In the genomic region with DNA sequence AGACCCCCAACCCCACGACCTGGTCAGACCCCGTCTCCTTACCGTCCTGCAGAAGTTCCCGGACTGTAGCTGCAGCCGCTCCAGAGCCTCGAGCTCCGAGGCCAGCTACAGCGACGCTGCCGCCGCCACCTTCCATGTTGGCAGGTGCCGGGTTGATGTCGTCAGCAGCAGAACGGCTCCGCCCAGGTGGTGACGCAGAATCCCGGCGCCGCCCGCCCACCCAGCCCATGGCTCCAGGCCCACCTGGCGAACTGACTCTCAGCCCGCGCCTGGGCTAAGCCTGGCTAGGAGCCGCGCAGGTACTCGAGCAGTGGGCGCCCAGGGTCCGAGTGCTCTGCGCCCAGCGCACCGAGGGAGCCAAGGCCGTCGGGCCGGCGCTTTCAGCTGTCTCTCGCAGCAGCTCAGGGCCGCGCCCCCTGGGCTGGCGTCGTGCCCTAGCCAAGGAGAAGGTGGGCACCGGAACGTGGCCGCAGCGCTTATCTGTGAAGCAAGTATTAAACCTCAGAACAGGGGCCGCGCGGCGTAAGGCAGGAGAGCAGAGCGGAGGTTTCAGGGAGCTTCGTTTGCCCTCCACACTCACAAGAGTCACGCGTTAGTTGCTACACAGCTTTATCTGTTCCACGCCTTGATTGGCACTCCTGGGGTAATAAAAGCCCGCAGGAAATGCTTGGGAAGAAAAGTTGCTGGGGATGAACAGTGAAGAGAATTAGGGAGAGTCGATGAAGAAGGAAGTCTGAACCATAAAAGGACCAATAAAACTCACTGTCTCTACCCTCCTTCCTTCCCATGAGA, we compare ENCODE assay signal across 8 cellular contexts. TPM values are rescaled to one million over a fixed set of nuclear protein-coding genes. Genes with fewer than 3 reads are reported as not detected.
DNase-seq lines count a peak whose midpoint lies in the region; ATAC-seq and TF ChIP-seq lines count a peak whose summit lies in the region.

A gene (minus strand): TSS at position 160 of the 792 bp plus-strand sequence. CDS start 24 bp downstream, at position 136.
A gene with protein sequence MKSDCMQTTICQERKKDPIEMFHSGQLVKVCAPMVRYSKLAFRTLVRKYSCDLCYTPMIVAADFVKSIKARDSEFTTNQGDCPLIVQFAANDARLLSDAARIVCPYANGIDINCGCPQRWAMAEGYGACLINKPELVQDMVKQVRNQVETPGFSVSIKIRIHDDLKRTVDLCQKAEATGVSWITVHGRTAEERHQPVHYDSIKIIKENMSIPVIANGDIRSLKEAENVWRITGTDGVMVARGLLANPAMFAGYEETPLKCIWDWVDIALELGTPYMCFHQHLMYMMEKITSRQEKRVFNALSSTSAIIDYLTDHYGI (plus strand): TSS at position 211 of the 792 bp plus-strand sequence. CDS start 3,100 bp downstream, outside the sequence.

- H3K4me1 ChIP-seq in heart left ventricle, result peaks cover 6 to 54% (median 40%) of the 10 kb centered on the region in 12 donors
- H3K4me1 ChIP-seq in upper lobe of left lung, result peaks cover 34 to 46% (median 40%) of the 10 kb centered on the region in 4 donors

- no peak for TF ChIP-seq EP300 in upper lobe of left lung (IDR thresholded peaks at IDR 0.05)

- DNase-seq in NCI-H1048 (lab: John Stamatoyannopoulos, UW), result peak; percentile 53
- DNase-seq in T-cell, result peak; percentile 66 to 93 (median 84)
- DNase-seq in heart left ventricle, result peak; percentile 82 to 92 (median 87)
- DNase-seq in posterior vena cava (ENCODE audit: low spot score), result peak; percentile 94
- peak; percentile 81 to 96 for DNase-seq in upper lobe of left lung

- no peaks in the 10 kb centered on the region for H3K9me3 Mint-ChIP-seq in T-cell

- peak; percentile 97 for ATAC-seq in HG02588 (IDR thresholded peaks at IDR 0.05; ENCODE audit: unreplicated experiment)
- peak; percentile 89 to 93 (median 90) for ATAC-seq in T-cell (replicated peaks in 1 of 4)
- peak; percentile 92 to 97 (median 96) for ATAC-seq in heart left ventricle
- peak; percentile 94 to 97 for ATAC-seq in upper lobe of left lung (ENCODE audit: low FRiP score in 2 of 2)

- peak within 1 kb of the TSS; percentile 85 for H3K4me3 ChIP-seq in GM12875 (ENCODE audit: low read depth, low read length)
- peak within 1 kb of the TSS; percentile 70 to 97 (median 83) for H3K4me3 ChIP-seq in heart left ventricle
- peak within 1 kb of the TSS; percentile 81 to 99 (median 96) for H3K4me3 ChIP-seq in upper lobe of left lung

- H3K36me3 Mint-ChIP-seq in T-cell, result peaks cover 7% of the 10 kb centered on the region

- H3K4me1 Mint-ChIP-seq in T-cell, result peaks cover 58 to 63% (median 61%) of the 10 kb centered on the region in 3 donors

- no peaks in the 10 kb centered on the region for H3K27me3 Mint-ChIP-seq in T-cell

- 0% methylated on average over 53 to 55 of the region's 55 CpGs for WGBS in adipose tissue, 3 donors
- 0 to 1% (median 0%) methylated on average over 18 to 55 of the region's 55 CpGs for WGBS in heart left ventricle, 4 donors
- WGBS in upper lobe of left lung, 2 donors, result 0 to 3% methylated on average over 8 to 35 of the region's 55 CpGs

- H3K36me3 ChIP-seq in heart left ventricle (peaks cover 0 to 4% (median 0%) of the 10 kb centered on the region in 9 donors), upper lobe of left lung (no peaks in the 10 kb centered on the region)

- POLR2A ChIA-PET in T-cell (lab: Charles Lee), result interaction anchor here (0.5 to 0.7 kb wide), 7 partner anchors 8 to 267 kb away, joined by 3 to 7 read pairs (median 3); no protein-coding TSS in a partner anchor

- CTCF ChIA-PET in T-cell (lab: Charles Lee), result interaction anchor here (0.6 to 2.5 kb wide), 10 partner anchors 10 to 904 kb away, joined by 3 to 17 read pairs (median 4); a partner anchor contains a TSS

- intact Hi-C loops in heart left ventricle (cut with DNase I), result loop anchor here in 8 of 10 donors (1.0 to 10.0 kb wide), 10 partner anchors 16 to 359 kb away; a partner anchor contains a TSS
- intact Hi-C loops in posterior vena cava (cut with DNase I), result loop anchor here in 1 of 2 donors (10.0 kb wide), 1 partner anchor 181 kb away; a partner anchor contains a TSS

- H3K9me3 ChIP-seq in heart left ventricle (no peaks in the 10 kb centered on the region), upper lobe of left lung (no peaks in the 10 kb centered on the region)

- H3K4me3 Mint-ChIP-seq in T-cell, result peak within 1 kb of the TSS; percentile 79 to 88 (median 88)

- H3K27ac Mint-ChIP-seq in T-cell, result peak within 1 kb of the TSS; percentile 88 to 90

- H3K27me3 ChIP-seq in heart left ventricle (no peaks in the 10 kb centered on the region), upper lobe of left lung (no peaks in the 10 kb centered on the region)

- TF ChIP-seq CTCF in GM12875 (IDR thresholded peaks at IDR 0.05; ENCODE audit: borderline replicate concordance, insufficient read depth, low read depth, low read length) (no peak), heart left ventricle (IDR thresholded peaks at IDR 0.05) (peak in 1 of 12 donors; percentile 3), upper lobe of left lung (IDR thresholded peaks at IDR 0.05) (peak in 1 of 6 experiments; percentile 12)

- H3K27ac ChIP-seq in adipose tissue (ENCODE audit: low read depth, low read length), result peak within 1 kb of the TSS; percentile 67
- peak within 1 kb of the TSS; percentile 88 to 99 (median 94) for H3K27ac ChIP-seq in heart left ventricle
- H3K27ac ChIP-seq in upper lobe of left lung, result peak within 1 kb of the TSS; percentile 93 to 97 (median 95)

- TF ChIP-seq POLR2A in heart left ventricle (IDR thresholded peaks at IDR 0.05) (peak in 1 of 2 donors; percentile 66), upper lobe of left lung (IDR thresholded peaks at IDR 0.05) (peak in 3 of 4 donors; percentile 47 to 71 (median 59))

RNA-seq across cellular contexts. Expression of the first gene that starts in this region (rescaled TPM):
- 10 to 100 TPM; 37.3 to 83.8 (median 55.4) TPM for total RNA-seq in T-cell
- 10 to 100 TPM in 1 of 3 donors, 1 to 10 TPM in 2; 8.8 to 11.1 (median 9.8) TPM for polyA plus RNA-seq in adipose tissue
- 10 to 100 TPM; 30.3 to 61.6 (median 53.8) TPM for total RNA-seq in heart left ventricle
- 10 to 100 TPM in 1 of 2 donors, 1 to 10 TPM in 1; 9.4 to 25.0 TPM for polyA plus RNA-seq in heart left ventricle
- total RNA-seq in posterior vena cava, result 10 to 100 TPM; 41.8 to 50.2 TPM
- 10 to 100 TPM; 31.6 to 88.0 (median 50.5) TPM for total RNA-seq in upper lobe of left lung

RNA-seq across cellular contexts. Expression of the second gene that starts in this region (rescaled TPM):
- total RNA-seq in T-cell (10 to 100 TPM in 4 of 5 donors, 1 to 10 TPM in 1; 9.4 to 14.7 (median 10.8) TPM), heart left ventricle (10 to 100 TPM in 3 of 9 donors, 1 to 10 TPM in 6; 5.3 to 11.7 (median 8.9) TPM), posterior vena cava (1 to 10 TPM; 5.4 to 6.6 TPM), upper lobe of left lung (10 to 100 TPM in 1 of 6 donors, 1 to 10 TPM in 5; 1.3 to 25.1 (median 6.1) TPM)
- polyA plus RNA-seq in adipose tissue (1 to 10 TPM; 2.0 to 6.2 (median 2.6) TPM), heart left ventricle (1 to 10 TPM; 4.5 to 5.9 TPM)

Comparison
In these comparisons a context has a peak if more than half of its experiments do, and no peak if none do; other contexts are left out.
1. Peak in every context shown above with its lines: DNase-seq, ATAC-seq, H3K4me3 ChIP-seq and H3K27ac ChIP-seq.